Comparison of ENCODE assay signal across 10 cellular contexts in genomic region chr12:96502477-96502876, GRCh38. TPM values are rescaled to one million over a fixed set of nuclear protein-coding genes. Genes with fewer than 3 reads are reported as not detected.
DNase-seq lines count a peak whose midpoint lies in the region; ATAC-seq and TF ChIP-seq lines count a peak whose summit lies in the region.
"Had no signal": no experiment of that assay in that cellular context is flagged by ENCODE, and none has a peak within 500 bp of the region (broad histone marks: within the 10 kb centered on the region; RNA-seq: fewer than 3 reads in every experiment).

No MANE protein-coding gene starts in this region.

- H3K9me3 Mint-ChIP-seq in activated T-cell treated with anti-CD3 and anti-CD28 coated beads, Interleukin-2, amount 50 U/mL, for 24 hours: peaks cover 3% of the 10 kb centered on the region

- TF ChIP-seq EP300 in transverse colon (IDR thresholded peaks at IDR 0.05; ENCODE audit: low read depth): no peak

- no peak for TF ChIP-seq CTCF in transverse colon (IDR thresholded peaks at IDR 0.05)
- TF ChIP-seq CTCF in body of pancreas (IDR thresholded peaks at IDR 0.05): no peak

- intact Hi-C loops in transverse colon (cut with DNase I; ENCODE audit: low total_unique reads): no loop called here
- intact Hi-C loops in body of pancreas (cut with DNase I): loop anchor here (10.0 kb wide), 1 partner anchor 298 kb away; no protein-coding TSS in a partner anchor

- ATAC-seq in HG03135 (IDR thresholded peaks at IDR 0.05; ENCODE audit: unreplicated experiment) (peak; percentile 46), HG02970 (IDR thresholded peaks at IDR 0.05; ENCODE audit: low FRiP score, unreplicated experiment) (no peak), body of pancreas (no peak)

- H3K4me1 ChIP-seq in transverse colon (peaks cover 0 to 16% (median 6%) of the 10 kb centered on the region in 4 donors), body of pancreas (no peaks in the 10 kb centered on the region)

- H3K27me3 ChIP-seq in transverse colon (no peaks in the 10 kb centered on the region), body of pancreas (no peaks in the 10 kb centered on the region)
- H3K27me3 ChIP-seq: BLaER1 had no signal

- H3K27me3 Mint-ChIP-seq in activated T-cell treated with anti-CD3 and anti-CD28 coated beads, Interleukin-2, amount 50 U/mL, for 24 hours: no peaks in the 10 kb centered on the region

- H3K36me3 ChIP-seq in transverse colon: no peaks in the 10 kb centered on the region
- no peaks in the 10 kb centered on the region for H3K36me3 ChIP-seq in body of pancreas (replicated peaks in 1 of 2; ENCODE audit: insufficient read depth in 1 of 2, low read depth in 2 of 2)
- H3K36me3 ChIP-seq: BLaER1 had no signal

- H3K27ac ChIP-seq in transverse colon (peak overlapping the region; percentile 10 to 68 (median 51)), body of pancreas (no peak overlapping the region)
- H3K27ac ChIP-seq: BLaER1 had no signal

- H3K27ac Mint-ChIP-seq in activated T-cell treated with anti-CD3 and anti-CD28 coated beads, Interleukin-2, amount 50 U/mL, for 24 hours: peak overlapping the region; percentile 88

- peak; percentile 45 for DNase-seq in activated T-cell treated with anti-CD3 and anti-CD28 coated beads, Interleukin-2, amount 50 U/mL, for 24 hours
- DNase-seq in activated T-cell treated with anti-CD3 and anti-CD28 coated beads for 4 hours (no peak), transverse colon (peak; percentile 27), SHP77 (lab: John Stamatoyannopoulos, UW) (no peak), body of pancreas (no peak)
- DNase-seq in activated naive CD4-positive, alpha-beta T cell treated with anti-CD3 and anti-CD28 coated beads, Interleukin-2, amount 50 U/mL, for 16 hours: peak; percentile 13
- DNase-seq: cerebellar nuclear complex had no signal

- peaks cover 39% of the 10 kb centered on the region for H3K4me1 Mint-ChIP-seq in activated T-cell treated with anti-CD3 and anti-CD28 coated beads, Interleukin-2, amount 50 U/mL, for 24 hours (ENCODE audit: low read depth)

- no peaks in the 10 kb centered on the region for H3K36me3 Mint-ChIP-seq in activated T-cell treated with anti-CD3 and anti-CD28 coated beads, Interleukin-2, amount 50 U/mL, for 24 hours (ENCODE audit: low read depth)

- TF ChIP-seq POLR2A in transverse colon (IDR thresholded peaks at IDR 0.05) (no peak), body of pancreas (IDR thresholded peaks at IDR 0.05) (no peak)

- H3K4me3 ChIP-seq in transverse colon: no peak overlapping the region
- no peak overlapping the region for H3K4me3 ChIP-seq in body of pancreas
- H3K4me3 ChIP-seq: BLaER1 had no signal

- H3K9me3 ChIP-seq in transverse colon (no peaks in the 10 kb centered on the region), body of pancreas (no peaks in the 10 kb centered on the region)
- H3K9me3 ChIP-seq: BLaER1 had no signal

- peak overlapping the region; percentile 42 for H3K4me3 Mint-ChIP-seq in activated T-cell treated with anti-CD3 and anti-CD28 coated beads, Interleukin-2, amount 50 U/mL, for 24 hours

- in situ Hi-C loops in transverse colon (cut with MboI; ENCODE audit: low pct_ligation_motif_present in 1 of 4, low pct_unique_long_range_greater_than_20kb in 1 of 4, low sequenced_read_pairs in 3 of 4): loop anchor here in 2 of 4 donors (25.0 kb wide), 2 partner anchors 90 to 290 kb away; partner anchors contain the start of gene CDK17 (in 1 of the 2)

RNA-seq across cellular contexts. Expression of gene CFAP54, which starts 13.1 kb away (rescaled TPM):
- total RNA-seq in transverse colon: 10 to 100 TPM in 1 of 4 donors, 1 to 10 TPM in 1, under 1 TPM in 1, not detected in 1; 0.14 to 22.3 (median 2.1) TPM
- under 1 TPM in 1 of 2 donors, not detected in 1; 0.52 TPM for total RNA-seq in body of pancreas

Comparison
In these comparisons a context has a peak if more than half of its experiments do, and no peak if none do; other contexts are left out.
1. DNase-seq: peak in activated T-cell treated with anti-CD3 and anti-CD28 coated beads, Interleukin-2, amount 50 U/mL, for 24 hours (single experiment), activated naive CD4-positive, alpha-beta T cell treated with anti-CD3 and anti-CD28 coated beads, Interleukin-2, amount 50 U/mL, for 16 hours (single experiment) and transverse colon (single experiment); none in activated T-cell treated with anti-CD3 and anti-CD28 coated beads for 4 hours (single experiment), SHP77 (0 of 2) and body of pancreas (0 of 4).
2. H3K27ac ChIP-seq: peak in transverse colon (4 of 4); none in body of pancreas (0 of 4).